1 cellular context compared by ENCODE assay signal in genomic region chr3:150740733-150741496, GRCh38.
A peak's percentile ranks its signal among the peaks of the same experiment; 100 is the strongest.
TF ChIP-seq lines count a peak whose summit lies in the region.

No MANE protein-coding gene starts in this region.

TF ChIP-seq in HepG2, 621 proteins besides CTCF, POLR2A, EP300 and RAD21 (continued from another document and continues in another):
- TF ChIP-seq CSRNP2 (CRISPR knock-in tag; conservative IDR thresholded peaks at IDR 0.05; ENCODE audit: low read depth), result no peak; the same call in 1 of the 2 replicates
- no peak for TF ChIP-seq ZNF281 (CRISPR knock-in tag; IDR thresholded peaks at IDR 0.05; ENCODE audit: borderline replicate concordance)
- TF ChIP-seq SKIL (CRISPR knock-in tag; IDR thresholded peaks at IDR 0.05; ENCODE audit: borderline replicate concordance), result peak; percentile 66
- TF ChIP-seq, protein P1, sequence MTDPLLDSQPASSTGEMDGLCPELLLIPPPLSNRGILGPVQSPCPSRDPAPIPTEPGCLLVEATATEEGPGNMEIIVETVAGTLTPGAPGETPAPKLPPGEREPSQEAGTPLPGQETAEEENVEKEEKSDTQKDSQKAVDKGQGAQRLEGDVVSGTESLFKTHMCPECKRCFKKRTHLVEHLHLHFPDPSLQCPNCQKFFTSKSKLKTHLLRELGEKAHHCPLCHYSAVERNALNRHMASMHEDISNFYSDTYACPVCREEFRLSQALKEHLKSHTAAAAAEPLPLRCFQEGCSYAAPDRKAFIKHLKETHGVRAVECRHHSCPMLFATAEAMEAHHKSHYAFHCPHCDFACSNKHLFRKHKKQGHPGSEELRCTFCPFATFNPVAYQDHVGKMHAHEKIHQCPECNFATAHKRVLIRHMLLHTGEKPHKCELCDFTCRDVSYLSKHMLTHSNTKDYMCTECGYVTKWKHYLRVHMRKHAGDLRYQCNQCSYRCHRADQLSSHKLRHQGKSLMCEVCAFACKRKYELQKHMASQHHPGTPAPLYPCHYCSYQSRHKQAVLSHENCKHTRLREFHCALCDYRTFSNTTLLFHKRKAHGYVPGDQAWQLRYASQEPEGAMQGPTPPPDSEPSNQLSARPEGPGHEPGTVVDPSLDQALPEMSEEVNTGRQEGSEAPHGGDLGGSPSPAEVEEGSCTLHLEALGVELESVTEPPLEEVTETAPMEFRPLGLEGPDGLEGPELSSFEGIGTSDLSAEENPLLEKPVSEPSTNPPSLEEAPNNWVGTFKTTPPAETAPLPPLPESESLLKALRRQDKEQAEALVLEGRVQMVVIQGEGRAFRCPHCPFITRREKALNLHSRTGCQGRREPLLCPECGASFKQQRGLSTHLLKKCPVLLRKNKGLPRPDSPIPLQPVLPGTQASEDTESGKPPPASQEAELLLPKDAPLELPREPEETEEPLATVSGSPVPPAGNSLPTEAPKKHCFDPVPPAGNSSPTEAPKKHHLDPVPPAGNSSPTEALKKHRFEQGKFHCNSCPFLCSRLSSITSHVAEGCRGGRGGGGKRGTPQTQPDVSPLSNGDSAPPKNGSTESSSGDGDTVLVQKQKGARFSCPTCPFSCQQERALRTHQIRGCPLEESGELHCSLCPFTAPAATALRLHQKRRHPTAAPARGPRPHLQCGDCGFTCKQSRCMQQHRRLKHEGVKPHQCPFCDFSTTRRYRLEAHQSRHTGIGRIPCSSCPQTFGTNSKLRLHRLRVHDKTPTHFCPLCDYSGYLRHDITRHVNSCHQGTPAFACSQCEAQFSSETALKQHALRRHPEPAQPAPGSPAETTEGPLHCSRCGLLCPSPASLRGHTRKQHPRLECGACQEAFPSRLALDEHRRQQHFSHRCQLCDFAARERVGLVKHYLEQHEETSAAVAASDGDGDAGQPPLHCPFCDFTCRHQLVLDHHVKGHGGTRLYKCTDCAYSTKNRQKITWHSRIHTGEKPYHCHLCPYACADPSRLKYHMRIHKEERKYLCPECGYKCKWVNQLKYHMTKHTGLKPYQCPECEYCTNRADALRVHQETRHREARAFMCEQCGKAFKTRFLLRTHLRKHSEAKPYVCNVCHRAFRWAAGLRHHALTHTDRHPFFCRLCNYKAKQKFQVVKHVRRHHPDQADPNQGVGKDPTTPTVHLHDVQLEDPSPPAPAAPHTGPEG (CRISPR knock-in tag; IDR thresholded peaks at IDR 0.05), result no peak
- no peak for TF ChIP-seq ZNF263 (CRISPR knock-in tag; IDR thresholded peaks at IDR 0.05)
- no peak for TF ChIP-seq SIN3B (IDR thresholded peaks at IDR 0.05; ENCODE audit: low read length)
- peak; percentile 90 for TF ChIP-seq TGIF2 (CRISPR knock-in tag; IDR thresholded peaks at IDR 0.05)
- TF ChIP-seq AHDC1 (CRISPR knock-in tag; IDR thresholded peaks at IDR 0.05; ENCODE audit: borderline replicate concordance), result peak; percentile 55; the same call in 1 of the 2 replicates
- TF ChIP-seq, protein P2, sequence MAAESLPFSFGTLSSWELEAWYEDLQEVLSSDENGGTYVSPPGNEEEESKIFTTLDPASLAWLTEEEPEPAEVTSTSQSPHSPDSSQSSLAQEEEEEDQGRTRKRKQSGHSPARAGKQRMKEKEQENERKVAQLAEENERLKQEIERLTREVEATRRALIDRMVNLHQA (CRISPR knock-in tag; IDR thresholded peaks at IDR 0.05), result no peak
- no peak for TF ChIP-seq SATB2 (CRISPR knock-in tag; IDR thresholded peaks at IDR 0.05)
- TF ChIP-seq ESRRA (CRISPR knock-in tag; IDR thresholded peaks at IDR 0.05; ENCODE audit: low read depth), result peak; percentile 94
- TF ChIP-seq PRDM10 (CRISPR knock-in tag; IDR thresholded peaks at IDR 0.05; ENCODE audit: low read depth), result no peak
- peak; percentile 68; the same call in 1 of the 2 replicates for TF ChIP-seq MTA1 (CRISPR knock-in tag; IDR thresholded peaks at IDR 0.05; ENCODE audit: borderline replicate concordance)
- no peak for TF ChIP-seq NFE2L1 (CRISPR knock-in tag; IDR thresholded peaks at IDR 0.05; ENCODE audit: borderline replicate concordance)
- TF ChIP-seq SRSF9 (IDR thresholded peaks at IDR 0.05; ENCODE audit: borderline replicate concordance, insufficient read depth, low read depth, low read length, poor library complexity, severe bottlenecking), result no peak
- TF ChIP-seq, protein P3, sequence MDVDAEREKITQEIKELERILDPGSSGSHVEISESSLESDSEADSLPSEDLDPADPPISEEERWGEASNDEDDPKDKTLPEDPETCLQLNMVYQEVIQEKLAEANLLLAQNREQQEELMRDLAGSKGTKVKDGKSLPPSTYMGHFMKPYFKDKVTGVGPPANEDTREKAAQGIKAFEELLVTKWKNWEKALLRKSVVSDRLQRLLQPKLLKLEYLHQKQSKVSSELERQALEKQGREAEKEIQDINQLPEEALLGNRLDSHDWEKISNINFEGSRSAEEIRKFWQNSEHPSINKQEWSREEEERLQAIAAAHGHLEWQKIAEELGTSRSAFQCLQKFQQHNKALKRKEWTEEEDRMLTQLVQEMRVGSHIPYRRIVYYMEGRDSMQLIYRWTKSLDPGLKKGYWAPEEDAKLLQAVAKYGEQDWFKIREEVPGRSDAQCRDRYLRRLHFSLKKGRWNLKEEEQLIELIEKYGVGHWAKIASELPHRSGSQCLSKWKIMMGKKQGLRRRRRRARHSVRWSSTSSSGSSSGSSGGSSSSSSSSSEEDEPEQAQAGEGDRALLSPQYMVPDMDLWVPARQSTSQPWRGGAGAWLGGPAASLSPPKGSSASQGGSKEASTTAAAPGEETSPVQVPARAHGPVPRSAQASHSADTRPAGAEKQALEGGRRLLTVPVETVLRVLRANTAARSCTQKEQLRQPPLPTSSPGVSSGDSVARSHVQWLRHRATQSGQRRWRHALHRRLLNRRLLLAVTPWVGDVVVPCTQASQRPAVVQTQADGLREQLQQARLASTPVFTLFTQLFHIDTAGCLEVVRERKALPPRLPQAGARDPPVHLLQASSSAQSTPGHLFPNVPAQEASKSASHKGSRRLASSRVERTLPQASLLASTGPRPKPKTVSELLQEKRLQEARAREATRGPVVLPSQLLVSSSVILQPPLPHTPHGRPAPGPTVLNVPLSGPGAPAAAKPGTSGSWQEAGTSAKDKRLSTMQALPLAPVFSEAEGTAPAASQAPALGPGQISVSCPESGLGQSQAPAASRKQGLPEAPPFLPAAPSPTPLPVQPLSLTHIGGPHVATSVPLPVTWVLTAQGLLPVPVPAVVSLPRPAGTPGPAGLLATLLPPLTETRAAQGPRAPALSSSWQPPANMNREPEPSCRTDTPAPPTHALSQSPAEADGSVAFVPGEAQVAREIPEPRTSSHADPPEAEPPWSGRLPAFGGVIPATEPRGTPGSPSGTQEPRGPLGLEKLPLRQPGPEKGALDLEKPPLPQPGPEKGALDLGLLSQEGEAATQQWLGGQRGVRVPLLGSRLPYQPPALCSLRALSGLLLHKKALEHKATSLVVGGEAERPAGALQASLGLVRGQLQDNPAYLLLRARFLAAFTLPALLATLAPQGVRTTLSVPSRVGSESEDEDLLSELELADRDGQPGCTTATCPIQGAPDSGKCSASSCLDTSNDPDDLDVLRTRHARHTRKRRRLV (CRISPR knock-in tag; IDR thresholded peaks at IDR 0.05), result no peak
- TF ChIP-seq ATF3 (CRISPR knock-in tag; IDR thresholded peaks at IDR 0.05), result no peak
- no peak for TF ChIP-seq ZNF547 (CRISPR knock-in tag; IDR thresholded peaks at IDR 0.05)
- TF ChIP-seq BORCS8-MEF2B (CRISPR knock-in tag; IDR thresholded peaks at IDR 0.05), result peak; percentile 83; the same call in 1 of the 2 replicates
